8 cellular contexts compared by ENCODE assay signal in genomic region chrX:2812161-2812907, GRCh38. TPM values are rescaled to one million over a fixed set of nuclear protein-coding genes. Genes with fewer than 3 reads are reported as not detected.
A peak's percentile ranks its signal among the peaks of the same experiment; 100 is the strongest.
DNase-seq lines count a peak whose midpoint lies in the region; ATAC-seq and TF ChIP-seq lines count a peak whose summit lies in the region.
"Not testable (repeated sequence)": the region's sequence is repeated elsewhere in the genome, so short reads cannot be mapped to it uniquely, and the experiment has no call there.

No MANE protein-coding gene starts in this region.

- peak; percentile 68 for TF ChIP-seq CTCF in AG09309 (IDR thresholded peaks at IDR 0.05; ENCODE audit: control insufficient read depth, insufficient read depth, low read depth, low read length, missing control alignments)
- TF ChIP-seq CTCF in epithelial cell of esophagus (IDR thresholded peaks at IDR 0.05; ENCODE audit: insufficient read depth, low read depth, low read length, missing control alignments) = peak; percentile 55

- H3K27me3 ChIP-seq in SJSA1 (replicated peaks) = not testable (repeated sequence)

- H3K9me3 Mint-ChIP-seq in activated T-helper 2 cell treated with anti-CD3 and anti-CD28 coated beads, Interferon-gamma antibody, Interleukin-2, Interleukin-4, amounts not matched to agents 10 μg/mL and 5 μg/mL and 100 μg/mL, durations not matched to agents 14 hours and 24 hours and 36 hours = not testable (repeated sequence)

- H3K4me1 Mint-ChIP-seq in activated T-helper 2 cell treated with anti-CD3 and anti-CD28 coated beads, Interferon-gamma antibody, Interleukin-2, Interleukin-4, amounts not matched to agents 10 μg/mL and 5 μg/mL and 100 μg/mL, durations not matched to agents 14 hours and 24 hours and 36 hours (ENCODE audit: low read depth) = not testable (repeated sequence)

- DNase-seq in AG09309 (ENCODE audit: low read depth) (peak; percentile 11), KBM-7 (peak; percentile 54), SJSA1 (ENCODE audit: low read depth in 1 of 2, low spot score in 2 of 2) (peak; percentile 52 to 59), epithelial cell of esophagus (ENCODE audit: low read depth) (peak; percentile 49), lung microvascular endothelial cell (ENCODE audit: low read depth in 2 of 2) (peak; percentile 27 to 54)
- DNase-seq in activated T-helper 2 cell treated with anti-CD3 and anti-CD28 coated beads, Interferon-gamma antibody, Interleukin-2, Interleukin-4, amounts not matched to agents 10 μg/mL and 5 μg/mL and 100 μg/mL, durations not matched to agents 14 hours and 24 hours and 36 hours (ENCODE audit: low spot score) = peak; percentile 12
- peak; percentile 28 to 37 for DNase-seq in stimulated activated CD4-positive, alpha-beta T cell treated with anti-CD3 and anti-CD28 coated beads, Interleukin-2, amount 100 ng/mL, for 48 hours

- not testable (repeated sequence) for H3K36me3 Mint-ChIP-seq in activated T-helper 2 cell treated with anti-CD3 and anti-CD28 coated beads, Interferon-gamma antibody, Interleukin-2, Interleukin-4, amounts not matched to agents 10 μg/mL and 5 μg/mL and 100 μg/mL, durations not matched to agents 14 hours and 24 hours and 36 hours (ENCODE audit: low read depth)

- peak; percentile 64 for ATAC-seq in GM19023 (IDR thresholded peaks at IDR 0.05; ENCODE audit: unreplicated experiment)

- intact Hi-C loops in activated T-helper 2 cell treated with anti-CD3 and anti-CD28 coated beads, Interferon-gamma antibody, Interleukin-2, Interleukin-4, amounts not matched to agents 10 μg/mL and 5 μg/mL and 100 μg/mL, durations not matched to agents 14 hours and 24 hours and 36 hours (cut with micrococcal nuclease) = loop anchor here (1.0 kb wide), 1 partner anchor 168 kb away; no protein-coding TSS in a partner anchor

- peaks cover 13% of the 10 kb centered on the region for H3K27me3 Mint-ChIP-seq in activated T-helper 2 cell treated with anti-CD3 and anti-CD28 coated beads, Interferon-gamma antibody, Interleukin-2, Interleukin-4, amounts not matched to agents 10 μg/mL and 5 μg/mL and 100 μg/mL, durations not matched to agents 14 hours and 24 hours and 36 hours (ENCODE audit: low read depth)

- not testable (repeated sequence) for H3K4me3 Mint-ChIP-seq in activated T-helper 2 cell treated with anti-CD3 and anti-CD28 coated beads, Interferon-gamma antibody, Interleukin-2, Interleukin-4, amounts not matched to agents 10 μg/mL and 5 μg/mL and 100 μg/mL, durations not matched to agents 14 hours and 24 hours and 36 hours (ENCODE audit: low read depth)

- H3K9me3 ChIP-seq in SJSA1 (replicated peaks) = not testable (repeated sequence)

- H3K36me3 ChIP-seq in SJSA1 = not testable (repeated sequence)

- H3K4me3 ChIP-seq in AG09309 (ENCODE audit: control insufficient read depth, low read depth, low read length); SJSA1; epithelial cell of esophagus (ENCODE audit: low read length): not testable (repeated sequence)

- H3K27ac ChIP-seq in SJSA1 = peak overlapping the region; percentile 54

- in situ Hi-C loops in KBM-7 (cut with MboI; ENCODE audit: low pct_unique_long_range_greater_than_20kb, low sequenced_read_pairs) = not testable (repeated sequence)

- H3K4me1 ChIP-seq in SJSA1 (replicated peaks) = peaks cover 12% of the 10 kb centered on the region

- not testable (repeated sequence) for H3K27ac Mint-ChIP-seq in activated T-helper 2 cell treated with anti-CD3 and anti-CD28 coated beads, Interferon-gamma antibody, Interleukin-2, Interleukin-4, amounts not matched to agents 10 μg/mL and 5 μg/mL and 100 μg/mL, durations not matched to agents 14 hours and 24 hours and 36 hours

RNA-seq across cellular contexts. Expression of gene GYG2, which starts 16.4 kb away (rescaled TPM):
- 13.0 and 19.0 TPM in 2 replicates for total RNA-seq in SJSA1 (2014; rRNA removed; shearing (Covaris generic))
- not detected in 2 replicates for total RNA-seq in activated T-helper 2 cell treated with anti-CD3 and anti-CD28 coated beads, Interferon-gamma antibody, Interleukin-2, Interleukin-4, amounts not matched to agents 10 μg/mL and 5 μg/mL and 100 μg/mL, durations not matched to agents 14 hours and 24 hours and 36 hours
- 0.22 and 0.40 TPM in 2 replicates for total RNA-seq in lung microvascular endothelial cell

Comparison
In these comparisons a context has a peak if more than half of its experiments do, and no peak if none do; other contexts are left out.
1. RNA of gene GYG2, which starts 16.4 kb away (total RNA-seq): 13.0 to 19.0 TPM in SJSA1; 0.22 to 0.40 TPM in lung microvascular endothelial cell and not detected in activated T-helper 2 cell treated with anti-CD3 and anti-CD28 coated beads, Interferon-gamma antibody, Interleukin-2, Interleukin-4, amounts not matched to agents 10 μg/mL and 5 μg/mL and 100 μg/mL, durations not matched to agents 14 hours and 24 hours and 36 hours; every median in the first group is over 10 times any median in the second.
2. Peak in every context shown above with its lines, with median percentiles within 50 percentile points of each other: DNase-seq.